ENCODE assay signal across 25 cellular contexts in genomic region chr16:730666-731509, GRCh38. TPM values are rescaled to one million over a fixed set of nuclear protein-coding genes. Genes with fewer than 3 reads are reported as not detected.
DNase-seq lines count a peak whose midpoint lies in the region; ATAC-seq and TF ChIP-seq lines count a peak whose summit lies in the region.
"Had no signal": no experiment of that assay in that cellular context is flagged by ENCODE, and none has a peak within 500 bp of the region (broad histone marks: within the 10 kb centered on the region; RNA-seq: fewer than 3 reads in every experiment).

No MANE protein-coding gene starts in this region.

- peaks cover 20% of the 10 kb centered on the region for H3K4me1 ChIP-seq in upper lobe of right lung

- intact Hi-C loops in upper lobe of right lung (cut with DNase I), result no loop called here

- DNase-seq in activated T-cell treated with anti-CD3 and anti-CD28 coated beads, Interleukin-2, amount 50 U/mL, for 24 hours, result peak; percentile 36
- DNase-seq in activated T-cell treated with anti-CD3 and anti-CD28 coated beads for 4 hours (no peak), WTC11 (ENCODE audit: low spot score) (no peak), upper lobe of right lung (peak; percentile 65), chondrocyte (ENCODE audit: low spot score) (no peak)
- no peak for DNase-seq in stimulated activated CD4-positive, alpha-beta T cell treated with anti-CD3 and anti-CD28 coated beads, Interleukin-12 subunit alpha, Interleukin-12 subunit beta, amount 100 ng/mL, for 4 hours
- DNase-seq: activated B cell treated with CpG ODN at 0.5 μM for 24 hours; activated CD4-positive, alpha-beta T cell treated with anti-CD3 and anti-CD28 coated beads, Interleukin-2, amount 50 U/mL, for 1 hour; effector CD4-positive, alpha-beta T cell; glutamatergic neuron; islet precursor cell; midbrain; naive thymus-derived CD4-positive, alpha-beta T cell; NCI-H1105; NCI-H1930; NCI-H226; NCI-H69; stimulated activated naive CD8-positive, alpha-beta T cell treated with anti-CD3 and anti-CD28 coated beads, Interleukin-15, amount 100 ng/mL, for 72 hours had no signal

- H3K4me3 ChIP-seq in upper lobe of right lung, result no peak overlapping the region
- H3K4me3 ChIP-seq: A549, SJCRH30, vagina had no signal

- no peaks in the 10 kb centered on the region for H3K27me3 Mint-ChIP-seq in activated T-cell treated with anti-CD3 and anti-CD28 coated beads, Interleukin-2, amount 50 U/mL, for 24 hours
- H3K27me3 Mint-ChIP-seq in WTC11 (ENCODE audit: low read depth) (no peaks in the 10 kb centered on the region; the same call in 1 of the 2 replicates), chondrocyte (ENCODE audit: low read depth) (no peaks in the 10 kb centered on the region)
- H3K27me3 Mint-ChIP-seq: activated B cell treated with CpG ODN at 0.5 μM for 24 hours; B cell; stimulated activated naive CD8-positive, alpha-beta T cell treated with anti-CD3 and anti-CD28 coated beads, Interleukin-15, amount 100 ng/mL, for 72 hours had no signal

- peaks cover 17% of the 10 kb centered on the region for H3K4me1 Mint-ChIP-seq in activated T-cell treated with anti-CD3 and anti-CD28 coated beads, Interleukin-2, amount 50 U/mL, for 24 hours (ENCODE audit: low read depth)
- H3K4me1 Mint-ChIP-seq in WTC11 (no peaks in the 10 kb centered on the region), chondrocyte (ENCODE audit: low read depth) (peaks cover 3% of the 10 kb centered on the region)
- H3K4me1 Mint-ChIP-seq: activated B cell treated with CpG ODN at 0.5 μM for 24 hours had no signal

- CTCF ChIA-PET in WTC11 (lab: Charles Lee), result interaction anchor here (0.7 to 4.0 kb wide), 7 partner anchors 9 to 372 kb away, joined by 3 to 19 read pairs (median 5); partner anchors contain the start of genes ANTKMT and CIAO3

- H3K27me3 ChIP-seq in upper lobe of right lung, result peaks cover 16% of the 10 kb centered on the region
- H3K27me3 ChIP-seq: SJCRH30, vagina had no signal

- no peak for ATAC-seq in WTC11
- no peak for ATAC-seq in upper lobe of right lung
- ATAC-seq: A549; activated naive CD4-positive, alpha-beta T cell treated with anti-CD3 and anti-CD28 coated beads, Interleukin-2, amount 50 U/mL, for 72 hours; naive thymus-derived CD4-positive, alpha-beta T cell; stimulated activated naive CD8-positive, alpha-beta T cell treated with anti-CD3 and anti-CD28 coated beads, Interleukin-15, amount 100 ng/mL, for 72 hours had no signal

- H3K27ac Mint-ChIP-seq in activated T-cell treated with anti-CD3 and anti-CD28 coated beads, Interleukin-2, amount 50 U/mL, for 24 hours, result no peak overlapping the region
- H3K27ac Mint-ChIP-seq in WTC11 (no peak overlapping the region), chondrocyte (ENCODE audit: unreplicated experiment) (no peak overlapping the region)
- H3K27ac Mint-ChIP-seq: activated B cell treated with CpG ODN at 0.5 μM for 24 hours; activated naive CD4-positive, alpha-beta T cell treated with anti-CD3 and anti-CD28 coated beads, Interleukin-2, amount 50 U/mL, for 72 hours; B cell; naive thymus-derived CD4-positive, alpha-beta T cell had no signal

- peaks cover 14% of the 10 kb centered on the region for H3K36me3 ChIP-seq in upper lobe of right lung

- TF ChIP-seq CTCF in WTC11 (IDR thresholded peaks at IDR 0.05) (no peak), upper lobe of right lung (IDR thresholded peaks at IDR 0.05) (no peak), chondrocyte (IDR thresholded peaks at IDR 0.05) (no peak)

- no peak overlapping the region for H3K4me3 Mint-ChIP-seq in activated T-cell treated with anti-CD3 and anti-CD28 coated beads, Interleukin-2, amount 50 U/mL, for 24 hours
- H3K4me3 Mint-ChIP-seq in WTC11, result no peak overlapping the region
- H3K4me3 Mint-ChIP-seq in chondrocyte (ENCODE audit: unreplicated experiment), result no peak overlapping the region
- H3K4me3 Mint-ChIP-seq: activated B cell treated with CpG ODN at 0.5 μM for 24 hours, B cell had no signal

- no peak overlapping the region for H3K27ac ChIP-seq in upper lobe of right lung
- H3K27ac ChIP-seq: A549, epithelial cell of prostate, SJCRH30, vagina had no signal

- peaks cover 48% of the 10 kb centered on the region for H3K36me3 Mint-ChIP-seq in activated T-cell treated with anti-CD3 and anti-CD28 coated beads, Interleukin-2, amount 50 U/mL, for 24 hours (ENCODE audit: low read depth)
- H3K36me3 Mint-ChIP-seq in WTC11 (peaks cover 3% of the 10 kb centered on the region; the same call in 1 of the 2 replicates), chondrocyte (ENCODE audit: low read depth) (peaks cover 3% of the 10 kb centered on the region)

- no peaks in the 10 kb centered on the region for H3K9me3 Mint-ChIP-seq in activated T-cell treated with anti-CD3 and anti-CD28 coated beads, Interleukin-2, amount 50 U/mL, for 24 hours
- no peaks in the 10 kb centered on the region for H3K9me3 Mint-ChIP-seq in WTC11
- H3K9me3 Mint-ChIP-seq in chondrocyte (ENCODE audit: low read depth), result no peaks in the 10 kb centered on the region
- H3K9me3 Mint-ChIP-seq: activated B cell treated with CpG ODN at 0.5 μM for 24 hours; activated naive CD4-positive, alpha-beta T cell treated with anti-CD3 and anti-CD28 coated beads, Interleukin-2, amount 50 U/mL, for 72 hours; naive thymus-derived CD4-positive, alpha-beta T cell; stimulated activated naive CD8-positive, alpha-beta T cell treated with anti-CD3 and anti-CD28 coated beads, Interleukin-15, amount 100 ng/mL, for 72 hours had no signal

- H3K9me3 ChIP-seq in upper lobe of right lung, result no peaks in the 10 kb centered on the region
- H3K9me3 ChIP-seq: A549, SJCRH30, vagina had no signal

- POLR2A ChIA-PET in WTC11 (lab: Charles Lee), result no interaction called here

TF ChIP-seq in WTC11, 78 proteins besides CTCF, POLR2A, EP300 and RAD21:
- TF ChIP-seq SMAD4 (CRISPR knock-in tag; IDR thresholded peaks at IDR 0.05) (no peak), PRDM15 (CRISPR knock-in tag; IDR thresholded peaks at IDR 0.05) (peak; percentile 2; the same call in 1 of the 2 replicates)

RNA-seq across cellular contexts. Expression of gene HAGHL, which starts 4.0 kb away (rescaled TPM):
- 38.4 to 41.7 TPM (median 39.4 TPM) in 3 replicates for total RNA-seq in WTC11 (2021)
- total RNA-seq in upper lobe of right lung, result 8.9 TPM
- total RNA-seq in chondrocyte, result 7.9 to 20.6 TPM (median 15.0 TPM) in 3 replicates

RNA-seq across cellular contexts. Expression of gene CCDC78, which starts 4.6 kb away (rescaled TPM):
- 19.4 to 20.8 TPM (median 20.2 TPM) in 3 replicates for total RNA-seq in WTC11 (2021)
- 0.78 TPM for total RNA-seq in upper lobe of right lung
- 1.8 to 3.9 TPM (median 2.5 TPM) in 3 replicates for total RNA-seq in chondrocyte
- total RNA-seq: skeletal muscle tissue had no signal

RNA-seq across cellular contexts. Expression of gene CIAO3, which starts 9.9 kb away (rescaled TPM):
- 32.8 to 50.9 TPM (median 32.8 TPM) in 3 replicates for total RNA-seq in WTC11 (2021)
- total RNA-seq in upper lobe of right lung, result 24.2 TPM
- 20.5 to 26.6 TPM (median 22.1 TPM) in 3 replicates for total RNA-seq in chondrocyte

RNA-seq across cellular contexts. Expression of gene ANTKMT, which starts 9.9 kb away (rescaled TPM):
- 40.6 to 43.1 TPM (median 43.0 TPM) in 3 replicates for total RNA-seq in WTC11 (2021)
- 30.5 TPM for total RNA-seq in upper lobe of right lung
- 31.6 to 42.4 TPM (median 38.2 TPM) in 3 replicates for total RNA-seq in chondrocyte

RNA-seq across cellular contexts. Expression of gene METRN, which starts 16.0 kb away (rescaled TPM):
- 30.9 to 64.3 TPM (median 61.4 TPM) in 3 replicates for total RNA-seq in WTC11 (2021)
- 30.4 TPM for total RNA-seq in upper lobe of right lung
- 50.7 to 62.3 TPM (median 58.5 TPM) in 3 replicates for total RNA-seq in chondrocyte

Comparison
In these comparisons a context has a peak if more than half of its experiments do, and no peak if none do; other contexts are left out.
1. DNase-seq: peak in activated T-cell treated with anti-CD3 and anti-CD28 coated beads, Interleukin-2, amount 50 U/mL, for 24 hours (single experiment) and upper lobe of right lung (single experiment); none in activated T-cell treated with anti-CD3 and anti-CD28 coated beads for 4 hours (single experiment), WTC11 (single experiment), chondrocyte (single experiment) and stimulated activated CD4-positive, alpha-beta T cell treated with anti-CD3 and anti-CD28 coated beads, Interleukin-12 subunit alpha, Interleukin-12 subunit beta, amount 100 ng/mL, for 4 hours (single experiment).